In the genomic region with DNA sequence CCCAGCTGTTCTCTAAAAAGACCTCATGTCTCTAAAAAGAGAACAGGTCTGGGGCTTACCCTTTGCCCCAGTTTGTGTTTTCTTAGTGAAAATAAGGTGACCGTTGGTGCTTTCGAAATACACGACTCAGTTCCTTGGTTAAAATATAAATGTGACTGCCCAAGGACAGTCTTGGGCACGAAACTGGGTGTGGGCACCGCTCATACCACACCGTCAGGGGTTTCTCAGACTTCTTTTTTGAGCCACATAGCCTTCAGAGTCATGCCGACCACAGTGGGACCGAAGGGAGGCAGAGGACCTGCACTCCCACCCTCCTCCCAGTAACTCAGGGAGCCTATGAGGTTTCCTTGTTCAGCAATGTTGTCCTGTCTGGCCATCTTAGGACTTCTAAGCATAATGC, we compare ENCODE assay signal across 10 cellular contexts. TPM values are rescaled to one million over a fixed set of nuclear protein-coding genes. Genes with fewer than 3 reads are reported as not detected.
A peak's percentile ranks its signal among the peaks of the same experiment; 100 is the strongest.
DNase-seq lines count a peak whose midpoint lies in the region; ATAC-seq and TF ChIP-seq lines count a peak whose summit lies in the region.
"Had no signal": no experiment of that assay in that cellular context is flagged by ENCODE, and none has a peak within 500 bp of the region (broad histone marks: within the 10 kb centered on the region; RNA-seq: fewer than 3 reads in every experiment).

No MANE protein-coding gene starts in this region.

- H3K27me3 Mint-ChIP-seq in neural progenitor cell (ENCODE audit: insufficient read depth, low read depth) = peaks cover under 1% of the 10 kb centered on the region
- no peaks in the 10 kb centered on the region for H3K27me3 Mint-ChIP-seq in activated T-helper 2 cell treated with anti-CD3 and anti-CD28 coated beads, Interferon-gamma antibody, Interleukin-2, Interleukin-4, amounts not matched to agents 10 μg/mL and 5 μg/mL and 100 μg/mL, durations not matched to agents 14 hours and 24 hours and 36 hours (ENCODE audit: low read depth)
- H3K27me3 Mint-ChIP-seq: activated T-helper 17 cell treated with anti-CD3 and anti-CD28 coated beads, Interleukin-2, amount 50 U/mL, for 72 hours had no signal

- no peak overlapping the region for H3K9ac ChIP-seq in neural progenitor cell

- H3K9me3 Mint-ChIP-seq in neural progenitor cell = peaks cover 3% of the 10 kb centered on the region
- H3K9me3 Mint-ChIP-seq in activated T-helper 2 cell treated with anti-CD3 and anti-CD28 coated beads, Interferon-gamma antibody, Interleukin-2, Interleukin-4, amounts not matched to agents 10 μg/mL and 5 μg/mL and 100 μg/mL, durations not matched to agents 14 hours and 24 hours and 36 hours = no peaks in the 10 kb centered on the region
- H3K9me3 Mint-ChIP-seq: activated T-helper 17 cell treated with anti-CD3 and anti-CD28 coated beads, Interleukin-2, amount 50 U/mL, for 72 hours had no signal

- peaks cover 100% of the 10 kb centered on the region for H3K79me2 ChIP-seq in neural progenitor cell (ENCODE audit: low read depth)

- DNase-seq in heart left ventricle (no peak), Right ventricle myocardium inferior (ENCODE audit: missing footprints) (no peak), dorsolateral prefrontal cortex (no peak), neural progenitor cell (ENCODE audit: low spot score) (no peak), vagina (ENCODE audit: extremely low spot score in 2 of 2) (no peak), midbrain (lab: John Stamatoyannopoulos, UW) (no peak), dedifferentiated amniotic fluid mesenchymal stem cell (ENCODE audit: extremely low spot score) (no peak)
- DNase-seq in activated T-helper 2 cell treated with anti-CD3 and anti-CD28 coated beads, Interferon-gamma antibody, Interleukin-2, Interleukin-4, amounts not matched to agents 10 μg/mL and 5 μg/mL and 100 μg/mL, durations not matched to agents 14 hours and 24 hours and 36 hours (ENCODE audit: low spot score) = no peak

- peaks cover 48% of the 10 kb centered on the region for H4K20me1 ChIP-seq in neural progenitor cell (ENCODE audit: low read depth)

- TF ChIP-seq POLR2A in heart left ventricle (IDR thresholded peaks at IDR 0.05) = no peak
- no peak for TF ChIP-seq POLR2A in vagina (IDR thresholded peaks at IDR 0.05)

- intact Hi-C loops in heart left ventricle (cut with DNase I) (loop anchor here in 7 of 10 donors (5.0 to 10.0 kb wide), 8 partner anchors 33 to 251 kb away; no protein-coding TSS in a partner anchor), Right ventricle myocardium inferior (cut with DNase I) (loop anchor here (5.0 kb wide), 1 partner anchor 178 kb away; no protein-coding TSS in a partner anchor), dorsolateral prefrontal cortex (cut with DNase I) (no loop called here), vagina (cut with DNase I) (loop anchor here (10.0 kb wide), 1 partner anchor 111 kb away; no protein-coding TSS in a partner anchor)
- intact Hi-C loops in activated T-helper 2 cell treated with anti-CD3 and anti-CD28 coated beads, Interferon-gamma antibody, Interleukin-2, Interleukin-4, amounts not matched to agents 10 μg/mL and 5 μg/mL and 100 μg/mL, durations not matched to agents 14 hours and 24 hours and 36 hours (cut with micrococcal nuclease) = loop anchor here (10.0 kb wide), 1 partner anchor 91 kb away; no protein-coding TSS in a partner anchor

- 55 to 75% (median 67%) methylated on average over 8 of the region's 8 CpGs for whole genome bisulfite sequencing in heart left ventricle, 4 donors

- H3F3A ChIP-seq in neural progenitor cell (ENCODE audit: low read depth) = peaks cover 5% of the 10 kb centered on the region

- H3K4me1 Mint-ChIP-seq in neural progenitor cell = peaks cover 35% of the 10 kb centered on the region
- H3K4me1 Mint-ChIP-seq in activated T-helper 2 cell treated with anti-CD3 and anti-CD28 coated beads, Interferon-gamma antibody, Interleukin-2, Interleukin-4, amounts not matched to agents 10 μg/mL and 5 μg/mL and 100 μg/mL, durations not matched to agents 14 hours and 24 hours and 36 hours (ENCODE audit: low read depth) = peaks cover 42% of the 10 kb centered on the region

- peak in 2 of 4 donors; percentile 6 to 9 for ATAC-seq in heart left ventricle
- no peak for ATAC-seq in Right ventricle myocardium inferior
- ATAC-seq: activated T-helper 17 cell treated with anti-CD3 and anti-CD28 coated beads, Interleukin-2, amount 50 U/mL, for 72 hours had no signal

- peaks cover 33% of the 10 kb centered on the region for H3K36me3 Mint-ChIP-seq in neural progenitor cell
- H3K36me3 Mint-ChIP-seq in activated T-helper 2 cell treated with anti-CD3 and anti-CD28 coated beads, Interferon-gamma antibody, Interleukin-2, Interleukin-4, amounts not matched to agents 10 μg/mL and 5 μg/mL and 100 μg/mL, durations not matched to agents 14 hours and 24 hours and 36 hours (ENCODE audit: low read depth) = peaks cover 32% of the 10 kb centered on the region

- H3K36me3 ChIP-seq in heart left ventricle (peaks cover 0 to 9% (median 0%) of the 10 kb centered on the region in 9 donors), neural progenitor cell (no peaks in the 10 kb centered on the region), vagina (peaks cover 0 to 2% of the 10 kb centered on the region in 2 donors)

- peak overlapping the region; percentile 43 for H3K4me2 ChIP-seq in neural progenitor cell

- H3K4me1 ChIP-seq in heart left ventricle = peaks cover 4 to 95% (median 81%) of the 10 kb centered on the region in 12 donors
- H3K4me1 ChIP-seq in neural progenitor cell = peaks cover 35% of the 10 kb centered on the region
- peaks cover 82% of the 10 kb centered on the region for H3K4me1 ChIP-seq in vagina

- H3K4me3 ChIP-seq in heart left ventricle (peak overlapping the region in 6 of 12 donors; percentile 1 to 39 (median 16)), dorsolateral prefrontal cortex (peak overlapping the region in 40 of 59 donors; percentile 5 to 99 (median 24)), neural progenitor cell (no peak overlapping the region), vagina (peak overlapping the region in 1 of 2 donors; percentile 21)

- H3K27ac ChIP-seq in heart left ventricle (peak overlapping the region in 11 of 12 donors; percentile 16 to 84 (median 70)), dorsolateral prefrontal cortex (peak overlapping the region in 47 of 59 donors; percentile 0 to 82 (median 43)), neural progenitor cell (peak overlapping the region; percentile 33), vagina (peak overlapping the region; percentile 37)
- H3K27ac ChIP-seq: epithelial cell of prostate had no signal

- no peaks in the 10 kb centered on the region for H3K27me3 ChIP-seq in heart left ventricle
- H3K27me3 ChIP-seq in dorsolateral prefrontal cortex = no peaks in the 10 kb centered on the region
- H3K27me3 ChIP-seq in neural progenitor cell = peaks cover 4% of the 10 kb centered on the region
- no peaks in the 10 kb centered on the region for H3K27me3 ChIP-seq in vagina

- no peak overlapping the region for H2AFZ ChIP-seq in neural progenitor cell (replicated peaks)

- TF ChIP-seq CTCF in heart left ventricle (IDR thresholded peaks at IDR 0.05) = no peak
- TF ChIP-seq CTCF in dorsolateral prefrontal cortex (IDR thresholded peaks at IDR 0.05 in 54 of 56, conservative IDR thresholded peaks at IDR 0.05 in 2 of 56; ENCODE audit: low read depth in 1 of 56, partially characterized antibody in 56 of 56) = no peak
- no peak for TF ChIP-seq CTCF in neural progenitor cell (IDR thresholded peaks at IDR 0.05)
- no peak for TF ChIP-seq CTCF in vagina (IDR thresholded peaks at IDR 0.05)

- no peak overlapping the region for H3K4me3 Mint-ChIP-seq in neural progenitor cell
- no peak overlapping the region for H3K4me3 Mint-ChIP-seq in activated T-helper 2 cell treated with anti-CD3 and anti-CD28 coated beads, Interferon-gamma antibody, Interleukin-2, Interleukin-4, amounts not matched to agents 10 μg/mL and 5 μg/mL and 100 μg/mL, durations not matched to agents 14 hours and 24 hours and 36 hours (ENCODE audit: low read depth)
- H3K4me3 Mint-ChIP-seq: activated T-helper 17 cell treated with anti-CD3 and anti-CD28 coated beads, Interleukin-2, amount 50 U/mL, for 72 hours had no signal

- H3K9me3 ChIP-seq in heart left ventricle = no peaks in the 10 kb centered on the region
- H3K9me3 ChIP-seq in neural progenitor cell (ENCODE audit: low read depth) = no peaks in the 10 kb centered on the region
- H3K9me3 ChIP-seq in vagina = no peaks in the 10 kb centered on the region

- H3K27ac Mint-ChIP-seq in neural progenitor cell = no peak overlapping the region
- no peak overlapping the region for H3K27ac Mint-ChIP-seq in activated T-helper 2 cell treated with anti-CD3 and anti-CD28 coated beads, Interferon-gamma antibody, Interleukin-2, Interleukin-4, amounts not matched to agents 10 μg/mL and 5 μg/mL and 100 μg/mL, durations not matched to agents 14 hours and 24 hours and 36 hours
- H3K27ac Mint-ChIP-seq: activated T-helper 17 cell treated with anti-CD3 and anti-CD28 coated beads, Interleukin-2, amount 50 U/mL, for 72 hours had no signal

RNA-seq across cellular contexts. Expression of gene SNX18, which starts 6.5 kb away (rescaled TPM):
- total RNA-seq in heart left ventricle (10 to 100 TPM; 18.8 to 39.6 (median 23.4) TPM), Right ventricle myocardium inferior (25.2 TPM), dorsolateral prefrontal cortex (10 to 100 TPM; 15.1 to 35.3 (median 21.5) TPM), neural progenitor cell (ENCODE audit: low replicate concordance) (17.9 and 20.0 TPM in 2 replicates), vagina (63.1 TPM)
- polyA plus RNA-seq in heart left ventricle = 10 to 100 TPM in 1 of 2 donors, 1 to 10 TPM in 1; 4.1 to 16.7 TPM
- total RNA-seq in activated T-helper 2 cell treated with anti-CD3 and anti-CD28 coated beads, Interferon-gamma antibody, Interleukin-2, Interleukin-4, amounts not matched to agents 10 μg/mL and 5 μg/mL and 100 μg/mL, durations not matched to agents 14 hours and 24 hours and 36 hours = 13.3 and 13.4 TPM in 2 replicates

Comparison
In these comparisons a context has a peak if more than half of its experiments do, and no peak if none do; other contexts are left out.
1. intact Hi-C loops: an anchor here in heart left ventricle (5.0 to 10.0 kb wide), Right ventricle myocardium inferior (5.0 kb wide), vagina (10.0 kb wide) and activated T-helper 2 cell treated with anti-CD3 and anti-CD28 coated beads, Interferon-gamma antibody, Interleukin-2, Interleukin-4, amounts not matched to agents 10 μg/mL and 5 μg/mL and 100 μg/mL, durations not matched to agents 14 hours and 24 hours and 36 hours (10.0 kb wide); none called in dorsolateral prefrontal cortex.